Comparison of ENCODE assay signal across 1 cellular context in genomic region chr6:163321717-163322116, GRCh38.
TF ChIP-seq lines count a peak whose summit lies in the region.

No MANE protein-coding gene starts in this region.

TF ChIP-seq in HepG2, 621 proteins besides CTCF, POLR2A, EP300 and RAD21:
- TF ChIP-seq ZNF20 (CRISPR knock-in tag; IDR thresholded peaks at IDR 0.05) = no peak
- 0 out of 2 replicates have a peak, but pooled peaks have one; percentile 3 for TF ChIP-seq KDM5B (CRISPR knock-in tag; IDR thresholded peaks at IDR 0.05; ENCODE audit: borderline replicate concordance)
- no peak for TF ChIP-seq SNAPC4 (CRISPR knock-in tag; IDR thresholded peaks at IDR 0.05)
- no peak for TF ChIP-seq EZH2 (conservative IDR thresholded peaks at IDR 0.05; ENCODE audit: low read depth, low read length)
- no peak for TF ChIP-seq ARID5B (CRISPR knock-in tag; IDR thresholded peaks at IDR 0.05)
